Comparison of ENCODE assay signal across 11 cellular contexts in genomic region chr3:177525987-177526712, GRCh38.
DNase-seq lines count a peak whose midpoint lies in the region; ATAC-seq and TF ChIP-seq lines count a peak whose summit lies in the region.
"Had no signal": no experiment of that assay in that cellular context is flagged by ENCODE, and none has a peak within 500 bp of the region (broad histone marks: within the 10 kb centered on the region; RNA-seq: fewer than 3 reads in every experiment).

No MANE protein-coding gene starts in this region.

- H3K9me2 ChIP-seq in Loucy (replicated peaks; ENCODE audit: low read depth, low read length), result no peaks in the 10 kb centered on the region

- H3K27me3 ChIP-seq in Loucy (ENCODE audit: insufficient read depth, low read length, poor library complexity, severe bottlenecking), result no peaks in the 10 kb centered on the region
- no peaks in the 10 kb centered on the region for H3K27me3 ChIP-seq in right atrium auricular region
- H3K27me3 ChIP-seq: upper lobe of left lung had no signal

- peak overlapping the region; percentile 19 for H3K9ac ChIP-seq in Loucy (ENCODE audit: low read depth, low read length, poor library complexity, severe bottlenecking)

- peaks cover 3% of the 10 kb centered on the region; the same call in 1 of the 2 replicates for H3K9me3 ChIP-seq in Loucy (ENCODE audit: insufficient read depth, low read depth, low read length)
- no peaks in the 10 kb centered on the region for H3K9me3 ChIP-seq in right atrium auricular region
- H3K9me3 ChIP-seq: upper lobe of left lung had no signal

- ATAC-seq in HG02884 (IDR thresholded peaks at IDR 0.05; ENCODE audit: unreplicated experiment), result no peak

- H3K79me2 ChIP-seq in Loucy (ENCODE audit: insufficient read depth, low read length), result no peaks in the 10 kb centered on the region

- no peak overlapping the region for H3K4me3 ChIP-seq in Loucy (ENCODE audit: low read length, poor library complexity, severe bottlenecking)
- no peak overlapping the region for H3K4me3 ChIP-seq in astrocyte of the cerebellum (ENCODE audit: low read depth, low read length)
- H3K4me3 ChIP-seq in right atrium auricular region, result no peak overlapping the region
- H3K4me3 ChIP-seq: upper lobe of left lung had no signal

- peak; percentile 51 for DNase-seq in CD1c-positive myeloid dendritic cell (ENCODE audit: extremely low spot score)
- peak; percentile 91 for DNase-seq in astrocyte of the cerebellum (ENCODE audit: low read depth)
- peak; percentile 93 for DNase-seq in myocyte (ENCODE audit: low read depth)
- no peak for DNase-seq in central memory CD4-positive, alpha-beta T cell
- DNase-seq in right atrium auricular region (ENCODE audit: low spot score), result no peak
- no peak for DNase-seq in dermis blood vessel endothelial cell
- DNase-seq: DMS153, H7, upper lobe of left lung had no signal

- no peak overlapping the region for H2AFZ ChIP-seq in Loucy (ENCODE audit: low read length)

- TF ChIP-seq CTCF in Loucy (conservative IDR thresholded peaks at IDR 0.05; ENCODE audit: low read length) (no peak), astrocyte of the cerebellum (IDR thresholded peaks at IDR 0.05; ENCODE audit: low read depth, low read length, missing control alignments) (no peak), right atrium auricular region (IDR thresholded peaks at IDR 0.05) (no peak)

- no peaks in the 10 kb centered on the region for H3K36me3 ChIP-seq in Loucy (ENCODE audit: insufficient read depth, low read length)
- H3K36me3 ChIP-seq in right atrium auricular region, result no peaks in the 10 kb centered on the region
- H3K36me3 ChIP-seq: upper lobe of left lung had no signal

- no peaks in the 10 kb centered on the region for H4K20me1 ChIP-seq in Loucy (ENCODE audit: insufficient read depth, low read length, poor library complexity, severe bottlenecking)

- H3K27ac ChIP-seq in right atrium auricular region, result no peak overlapping the region

- in situ Hi-C loops in astrocyte of the cerebellum (cut with HindIII; ENCODE audit: low sequenced_read_pairs), result no loop called here

- H3F3A ChIP-seq in Loucy (ENCODE audit: low read depth), result no peaks in the 10 kb centered on the region

- peak overlapping the region; percentile 10 for H3K4me2 ChIP-seq in Loucy (ENCODE audit: low read depth, low read length, poor library complexity, severe bottlenecking)

- H3K4me1 ChIP-seq in Loucy (ENCODE audit: insufficient read depth, low read length, poor library complexity, severe bottlenecking), result peaks cover 53% of the 10 kb centered on the region
- H3K4me1 ChIP-seq in right atrium auricular region, result peaks cover 0 to 7% of the 10 kb centered on the region in 2 donors

Comparison
In these comparisons a context has a peak if more than half of its experiments do, and no peak if none do; other contexts are left out.
1. DNase-seq: peak in CD1c-positive myeloid dendritic cell (single experiment), astrocyte of the cerebellum (single experiment) and myocyte (single experiment); none in central memory CD4-positive, alpha-beta T cell (single experiment), right atrium auricular region (single experiment) and dermis blood vessel endothelial cell (single experiment).